Comparison of ENCODE assay signal across 24 cellular contexts in genomic region chr16:66918803-66919568, GRCh38. TPM values are rescaled to one million over a fixed set of nuclear protein-coding genes. Genes with fewer than 3 reads are reported as not detected.
DNase-seq lines count a peak whose midpoint lies in the region; ATAC-seq and TF ChIP-seq lines count a peak whose summit lies in the region.
"Had no signal": no experiment of that assay in that cellular context is flagged by ENCODE, and none has a peak within 500 bp of the region (broad histone marks: within the 10 kb centered on the region; RNA-seq: fewer than 3 reads in every experiment).

Gene CDH16 (minus strand): TSS chr16:66918885. CDS start chr16:66918065, 820 bp downstream.

- H3K4me1 Mint-ChIP-seq in T-helper 17 cell: peaks cover 4% of the 10 kb centered on the region
- peaks cover 4% of the 10 kb centered on the region for H3K4me1 Mint-ChIP-seq in activated T-helper 2 cell treated with anti-CD3 and anti-CD28 coated beads, Interferon-gamma antibody, Interleukin-2, Interleukin-4, amounts not matched to agents 10 μg/mL and 5 μg/mL and 100 μg/mL, durations not matched to agents 14 hours and 24 hours and 36 hours (ENCODE audit: low read depth)
- H3K4me1 Mint-ChIP-seq: activated B cell treated with CpG ODN at 0.5 μM for 24 hours; activated naive CD8-positive, alpha-beta T cell treated with anti-CD3 and anti-CD28 coated beads for 36 hours had no signal

- H2AFZ ChIP-seq in osteoblast (ENCODE audit: low read length): no peak within 1 kb of the TSS

- no peak within 1 kb of the TSS for H3K27ac ChIP-seq in osteoblast (ENCODE audit: low read depth, low read length)
- H3K27ac ChIP-seq in suprapubic skin: no peak within 1 kb of the TSS
- H3K27ac ChIP-seq: epithelial cell of prostate, SJSA1 had no signal

- H3K79me2 ChIP-seq in osteoblast (ENCODE audit: insufficient read depth, low read length): no peaks in the 10 kb centered on the region

- 64% methylated on average over 4 of the region's 7 CpGs for WGBS in suprapubic skin

- no peaks in the 10 kb centered on the region for H3K9me3 ChIP-seq in T-helper 17 cell (ENCODE audit: control insufficient read depth, low read length, poor library complexity, severe bottlenecking)
- no peaks in the 10 kb centered on the region for H3K9me3 ChIP-seq in osteoblast (ENCODE audit: low read depth, low read length)
- no peaks in the 10 kb centered on the region for H3K9me3 ChIP-seq in suprapubic skin
- H3K9me3 ChIP-seq: HAP-1, SJSA1 had no signal

- no peaks in the 10 kb centered on the region for H3K9me3 Mint-ChIP-seq in activated T-helper 2 cell treated with anti-CD3 and anti-CD28 coated beads, Interferon-gamma antibody, Interleukin-2, Interleukin-4, amounts not matched to agents 10 μg/mL and 5 μg/mL and 100 μg/mL, durations not matched to agents 14 hours and 24 hours and 36 hours
- H3K9me3 Mint-ChIP-seq: activated B cell treated with CpG ODN at 0.5 μM for 24 hours; activated naive CD8-positive, alpha-beta T cell treated with anti-CD3 and anti-CD28 coated beads for 36 hours; brain; dendritic cell treated with granulocyte-macrophage colony-stimulating factor and Interleukin-4, amounts not matched to agents 40 ng/mL and 50 ng/mL, for 4 days had no signal

- peaks cover 41% of the 10 kb centered on the region for H3K27me3 ChIP-seq in osteoblast (ENCODE audit: insufficient read depth, low read length)
- H3K27me3 ChIP-seq in suprapubic skin: peaks cover 20% of the 10 kb centered on the region

- no peak for TF ChIP-seq POLR2A in suprapubic skin (IDR thresholded peaks at IDR 0.05)

- H3K4me3 Mint-ChIP-seq in T-helper 17 cell: no peak within 1 kb of the TSS
- no peak within 1 kb of the TSS for H3K4me3 Mint-ChIP-seq in activated T-helper 2 cell treated with anti-CD3 and anti-CD28 coated beads, Interferon-gamma antibody, Interleukin-2, Interleukin-4, amounts not matched to agents 10 μg/mL and 5 μg/mL and 100 μg/mL, durations not matched to agents 14 hours and 24 hours and 36 hours (ENCODE audit: low read depth)
- H3K4me3 Mint-ChIP-seq: activated B cell treated with CpG ODN at 0.5 μM for 24 hours; activated CD8-positive, alpha-beta T cell treated with anti-CD3 and anti-CD28 coated beads, Interleukin-2, amount 10 ng/mL, durations not matched to agents 7 days and 5 days; activated naive CD8-positive, alpha-beta T cell treated with anti-CD3 and anti-CD28 coated beads for 36 hours; brain; dendritic cell treated with granulocyte-macrophage colony-stimulating factor and Interleukin-4, amounts not matched to agents 40 ng/mL and 50 ng/mL, for 4 days had no signal

- no peak for TF ChIP-seq CTCF in osteoblast (IDR thresholded peaks at IDR 0.05; ENCODE audit: extremely low read depth, low read depth, low read length)
- TF ChIP-seq CTCF in suprapubic skin (IDR thresholded peaks at IDR 0.05): no peak

- peaks cover 32% of the 10 kb centered on the region for H3K27me3 Mint-ChIP-seq in T-helper 17 cell
- H3K27me3 Mint-ChIP-seq in activated T-helper 2 cell treated with anti-CD3 and anti-CD28 coated beads, Interferon-gamma antibody, Interleukin-2, Interleukin-4, amounts not matched to agents 10 μg/mL and 5 μg/mL and 100 μg/mL, durations not matched to agents 14 hours and 24 hours and 36 hours (ENCODE audit: low read depth): peaks cover 26% of the 10 kb centered on the region

- H3K4me3 ChIP-seq in osteoblast (ENCODE audit: insufficient read depth, low read length) (no peak within 1 kb of the TSS), suprapubic skin (no peak within 1 kb of the TSS)
- H3K4me3 ChIP-seq: HAP-1, SJSA1 had no signal

- peak within 1 kb of the TSS; percentile 45 for H3K27ac Mint-ChIP-seq in T-helper 17 cell
- H3K27ac Mint-ChIP-seq in activated T-helper 2 cell treated with anti-CD3 and anti-CD28 coated beads, Interferon-gamma antibody, Interleukin-2, Interleukin-4, amounts not matched to agents 10 μg/mL and 5 μg/mL and 100 μg/mL, durations not matched to agents 14 hours and 24 hours and 36 hours: no peak within 1 kb of the TSS
- H3K27ac Mint-ChIP-seq: activated B cell treated with CpG ODN at 0.5 μM for 24 hours; activated CD8-positive, alpha-beta T cell treated with anti-CD3 and anti-CD28 coated beads, Interleukin-2, amount 10 ng/mL, durations not matched to agents 7 days and 5 days; activated naive CD8-positive, alpha-beta T cell treated with anti-CD3 and anti-CD28 coated beads for 36 hours; dendritic cell treated with granulocyte-macrophage colony-stimulating factor and Interleukin-4, amounts not matched to agents 40 ng/mL and 50 ng/mL, for 4 days had no signal

- H3K4me1 ChIP-seq in osteoblast (ENCODE audit: insufficient read depth, low read length) (peaks cover 10% of the 10 kb centered on the region), suprapubic skin (peaks cover 5% of the 10 kb centered on the region)
- H3K4me1 ChIP-seq: HAP-1, SJSA1 had no signal

- H3K36me3 ChIP-seq in osteoblast (ENCODE audit: insufficient read depth, low read length) (no peaks in the 10 kb centered on the region), suprapubic skin (no peaks in the 10 kb centered on the region)
- H3K36me3 ChIP-seq: HAP-1, SJSA1 had no signal

- ATAC-seq in T-helper 17 cell (no peak), left ventricle myocardium superior (peak; percentile 6), GM18861 (IDR thresholded peaks at IDR 0.05; ENCODE audit: unreplicated experiment) (no peak)
- ATAC-seq: activated CD8-positive, alpha-beta T cell treated with anti-CD3 and anti-CD28 coated beads, Interleukin-2, amount 10 ng/mL, durations not matched to agents 7 days and 5 days had no signal

- peaks cover 3% of the 10 kb centered on the region for H3K36me3 Mint-ChIP-seq in T-helper 17 cell (ENCODE audit: low read depth)
- H3K36me3 Mint-ChIP-seq in activated T-helper 2 cell treated with anti-CD3 and anti-CD28 coated beads, Interferon-gamma antibody, Interleukin-2, Interleukin-4, amounts not matched to agents 10 μg/mL and 5 μg/mL and 100 μg/mL, durations not matched to agents 14 hours and 24 hours and 36 hours (ENCODE audit: low read depth): no peaks in the 10 kb centered on the region
- H3K36me3 Mint-ChIP-seq: activated naive CD8-positive, alpha-beta T cell treated with anti-CD3 and anti-CD28 coated beads for 36 hours had no signal

- no peak within 1 kb of the TSS for H3K4me2 ChIP-seq in osteoblast (ENCODE audit: insufficient read depth, low read length)

- intact Hi-C loops in left ventricle myocardium superior (cut with micrococcal nuclease): no loop called here
- intact Hi-C loops in activated T-helper 2 cell treated with anti-CD3 and anti-CD28 coated beads, Interferon-gamma antibody, Interleukin-2, Interleukin-4, amounts not matched to agents 10 μg/mL and 5 μg/mL and 100 μg/mL, durations not matched to agents 14 hours and 24 hours and 36 hours (cut with micrococcal nuclease): no loop called here

- peak; percentile 94 for DNase-seq in Caki2 (ENCODE audit: low read depth)
- DNase-seq in T-helper 17 cell: no peak
- no peak for DNase-seq in left ventricle myocardium superior
- DNase-seq in osteoblast (ENCODE audit: insufficient read length, low spot score, missing footprints): peak; percentile 77
- no peak for DNase-seq in NCI-H2107 treated with DMSO at 0.1 percent for 48 hours (lab: John Stamatoyannopoulos, UW; ENCODE audit: unreplicated experiment)
- no peak for DNase-seq in activated T-helper 2 cell treated with anti-CD3 and anti-CD28 coated beads, Interferon-gamma antibody, Interleukin-2, Interleukin-4, amounts not matched to agents 10 μg/mL and 5 μg/mL and 100 μg/mL, durations not matched to agents 14 hours and 24 hours and 36 hours (ENCODE audit: low spot score)
- DNase-seq in suprapubic skin (ENCODE audit: low spot score in 2 of 2): no peak
- DNase-seq: activated B cell treated with CpG ODN at 0.5 μM for 24 hours; activated CD8-positive, alpha-beta T cell treated with anti-CD3 and anti-CD28 coated beads, Interleukin-2, amount 10 ng/mL, durations not matched to agents 7 days and 5 days; activated naive CD8-positive, alpha-beta T cell treated with anti-CD3 and anti-CD28 coated beads for 36 hours; COR-L47; head of caudate nucleus; KBM-7; NCI-H2029; nucleus accumbens; OCI-M1; T-helper 2 cell had no signal

- in situ Hi-C loops in Caki2 (cut with HindIII; ENCODE audit: low pct_unique_long_range_greater_than_20kb, low sequenced_read_pairs): no loop called here

- no peak for TF ChIP-seq EP300 in suprapubic skin (IDR thresholded peaks at IDR 0.05)

- H4K20me1 ChIP-seq in osteoblast (ENCODE audit: insufficient read depth, low read length): no peaks in the 10 kb centered on the region

RNA-seq across cellular contexts. Expression of gene CDH16, which starts in this region (rescaled TPM):
- 33.9 and 56.1 TPM in 2 replicates for total RNA-seq in Caki2 (2014; rRNA removed; shearing (Covaris generic); ENCODE audit: low replicate concordance)
- total RNA-seq in T-helper 17 cell: not detected
- not detected for total RNA-seq in left ventricle myocardium superior
- not detected in 2 replicates for total RNA-seq in osteoblast
- total RNA-seq in activated T-helper 2 cell treated with anti-CD3 and anti-CD28 coated beads, Interferon-gamma antibody, Interleukin-2, Interleukin-4, amounts not matched to agents 10 μg/mL and 5 μg/mL and 100 μg/mL, durations not matched to agents 14 hours and 24 hours and 36 hours: not detected in 2 replicates
- total RNA-seq in suprapubic skin: under 1 TPM in 1 of 4 donors, not detected in 3; 0.45 TPM
- total RNA-seq: activated B cell treated with CpG ODN at 0.5 μM for 24 hours; activated CD8-positive, alpha-beta T cell treated with anti-CD3 and anti-CD28 coated beads, Interleukin-2, amount 10 ng/mL, durations not matched to agents 7 days and 5 days; activated naive CD8-positive, alpha-beta T cell treated with anti-CD3 and anti-CD28 coated beads for 36 hours; mononuclear cell; SJSA1 had no signal

Comparison
In these comparisons a context has a peak if more than half of its experiments do, and no peak if none do; other contexts are left out.
1. RNA of gene CDH16 (total RNA-seq): 33.9 to 56.1 TPM in Caki2; not detected in left ventricle myocardium superior (single experiment), not detected in T-helper 17 cell, not detected in osteoblast, not detected in activated T-helper 2 cell treated with anti-CD3 and anti-CD28 coated beads, Interferon-gamma antibody, Interleukin-2, Interleukin-4, amounts not matched to agents 10 μg/mL and 5 μg/mL and 100 μg/mL, durations not matched to agents 14 hours and 24 hours and 36 hours and 0.45 TPM in suprapubic skin; every median in the first group is over 10 times any median in the second.
2. Peak in ATAC-seq in left ventricle myocardium superior; RNA of the gene not detected or under 1 TPM.
3. Peak in DNase-seq in osteoblast; RNA of the gene not detected or under 1 TPM.